ENCODE assay signal across 23 cellular contexts in genomic region chr4:45640281-45640680, GRCh38.
"Had no signal": no experiment of that assay in that cellular context is flagged by ENCODE, and none has a peak within 500 bp of the region (broad histone marks: within the 10 kb centered on the region; RNA-seq: fewer than 3 reads in every experiment).

No MANE protein-coding gene starts in this region.

- ATAC-seq: HepG2, K562, T-cell had no signal

- H3K4me3 Mint-ChIP-seq: IgD-negative memory B cell, T-cell had no signal

- DNase-seq: Kasumi-1, MM.1S, NCI-H1092 treated with DMSO at 0.1 percent for 48 hours, NCI-H1417 treated with DMSO at 0.1 percent for 48 hours, NCI-H146, NCI-H1694 treated with DMSO at 0.1 percent for 48 hours, NCI-H1930, NCI-H2081, NCI-H2107, NCI-H2171 treated with DMSO at 0.1 percent for 48 hours, NCI-H345, NCI-H446 treated with DMSO at 0.1 percent for 48 hours, NCI-H510A treated with DMSO at 0.1 percent for 48 hours, NCI-H526, Right ventricle myocardium superior, RPMI8226, SIG-M5, SK-N-SH, SW 1271, T-cell had no signal

- H3K4me1 Mint-ChIP-seq: IgD-negative memory B cell, T-cell had no signal

- H3K27ac Mint-ChIP-seq: IgD-negative memory B cell, T-cell had no signal

- H3K27me3 Mint-ChIP-seq: IgD-negative memory B cell, T-cell had no signal
